ENCODE assay signal across 13 cellular contexts in genomic region chr2:127661949-127662510, GRCh38. TPM values are rescaled to one million over a fixed set of nuclear protein-coding genes. Genes with fewer than 3 reads are reported as not detected.
DNase-seq lines count a peak whose midpoint lies in the region; ATAC-seq and TF ChIP-seq lines count a peak whose summit lies in the region.
"Had no signal": no experiment of that assay in that cellular context is flagged by ENCODE, and none has a peak within 500 bp of the region (broad histone marks: within the 10 kb centered on the region; RNA-seq: fewer than 3 reads in every experiment).

No MANE protein-coding gene starts in this region.

- H3K9me3 ChIP-seq in mesenchymal stem cell (ENCODE audit: control insufficient read depth, low read length) (no peaks in the 10 kb centered on the region), tibial nerve (no peaks in the 10 kb centered on the region)
- H3K9me3 ChIP-seq: pancreas had no signal

- no peaks in the 10 kb centered on the region for H3K36me3 Mint-ChIP-seq in activated B cell treated with CpG ODN at 0.5 μM for 24 hours (ENCODE audit: low read depth)
- H3K36me3 Mint-ChIP-seq in stimulated activated effector memory CD8-positive, alpha-beta T cell treated with anti-CD3 and anti-CD28 coated beads, Interleukin-12 subunit alpha, Interleukin-12 subunit beta, amount 100 ng/mL, for 72 hours: no peaks in the 10 kb centered on the region
- H3K36me3 Mint-ChIP-seq: activated CD4-positive, alpha-beta memory T cell treated with anti-CD3 and anti-CD28 coated beads for 36 hours had no signal

- peaks cover 9% of the 10 kb centered on the region for H3K4me1 Mint-ChIP-seq in activated B cell treated with CpG ODN at 0.5 μM for 24 hours
- H3K4me1 Mint-ChIP-seq in stimulated activated effector memory CD8-positive, alpha-beta T cell treated with anti-CD3 and anti-CD28 coated beads, Interleukin-12 subunit alpha, Interleukin-12 subunit beta, amount 100 ng/mL, for 72 hours: peaks cover 7% of the 10 kb centered on the region

- no peak for TF ChIP-seq CTCF in activated B cell treated with CpG ODN at 0.5 μM for 24 hours (IDR thresholded peaks at IDR 0.05)
- peak; percentile 19 for TF ChIP-seq CTCF in fibroblast of the aortic adventitia (IDR thresholded peaks at IDR 0.05; ENCODE audit: insufficient read depth, low read length)
- TF ChIP-seq CTCF in tibial nerve (IDR thresholded peaks at IDR 0.05): no peak

- CTCF ChIA-PET in activated B cell treated with CpG ODN at 0.5 μM for 24 hours (lab: Charles Lee): interaction anchor here (0.7 kb wide), 1 partner anchor 12 kb away, joined by 3 read pairs; no protein-coding TSS in a partner anchor

- H3K4me1 ChIP-seq in mesenchymal stem cell (ENCODE audit: control insufficient read depth, insufficient read depth, low read depth, low read length) (peaks cover 25% of the 10 kb centered on the region), tibial nerve (peaks cover 0 to 87% (median 45%) of the 10 kb centered on the region in 4 donors)
- H3K4me1 ChIP-seq: pancreas had no signal

- peaks cover 0 to 15% of the 10 kb centered on the region in 2 experiments for H3K36me3 ChIP-seq in mesenchymal stem cell (ENCODE audit: control insufficient read depth in 1 of 2, insufficient read depth in 2 of 2, low read depth in 1 of 2, low read length in 2 of 2)
- H3K36me3 ChIP-seq in tibial nerve: peaks cover 0 to 10% (median 0%) of the 10 kb centered on the region in 3 donors
- H3K36me3 ChIP-seq: pancreas had no signal

- H2AFZ ChIP-seq in mesenchymal stem cell (ENCODE audit: low read depth, low read length): no peak overlapping the region

- intact Hi-C loops in activated B cell treated with CpG ODN at 0.5 μM for 24 hours (cut with micrococcal nuclease): no loop called here

- H2BK15ac ChIP-seq in mesenchymal stem cell (ENCODE audit: low read depth, poor library complexity, severe bottlenecking): no peak overlapping the region

- peak overlapping the region; percentile 63 to 67 for H3K18ac ChIP-seq in mesenchymal stem cell (ENCODE audit: low read depth in 1 of 2, low read length in 2 of 2)

- H3K27me3 Mint-ChIP-seq in activated B cell treated with CpG ODN at 0.5 μM for 24 hours: peaks cover 41% of the 10 kb centered on the region

- H3K4me2 ChIP-seq in mesenchymal stem cell (ENCODE audit: low read length, poor library complexity, severe bottlenecking): no peak overlapping the region

- peaks cover 14% of the 10 kb centered on the region for H3K79me1 ChIP-seq in mesenchymal stem cell (replicated peaks; ENCODE audit: low read length, poor library complexity, severe bottlenecking)

- H3K4ac ChIP-seq in mesenchymal stem cell (ENCODE audit: low read depth in 1 of 2, low read length in 2 of 2): peak overlapping the region; percentile 57 to 70

- H2BK5ac ChIP-seq in mesenchymal stem cell (ENCODE audit: low read depth, low read length, poor library complexity, severe bottlenecking): no peak overlapping the region

- H4K8ac ChIP-seq in mesenchymal stem cell (ENCODE audit: low read length): peak overlapping the region; percentile 12

- WGBS in mesenchymal stem cell: 65% methylated on average over 9 of the region's 9 CpGs
- 18 to 42% methylated on average over 7 to 9 of the region's 9 CpGs for WGBS in tibial nerve, 2 donors

- H3K4me3 ChIP-seq in fibroblast of the aortic adventitia (ENCODE audit: low read depth, low read length) (no peak overlapping the region), mesenchymal stem cell (ENCODE audit: insufficient read depth in 1 of 2, low read depth in 1 of 2, low read length in 2 of 2) (no peak overlapping the region), tibial nerve (no peak overlapping the region)
- H3K4me3 ChIP-seq: pancreas had no signal

- H3K27me3 ChIP-seq in mesenchymal stem cell (ENCODE audit: control insufficient read depth in 1 of 2, insufficient read depth in 1 of 2, low read length in 2 of 2) (peaks cover 12 to 32% of the 10 kb centered on the region in 2 experiments), tibial nerve (no peaks in the 10 kb centered on the region)

- no peak overlapping the region for H2AK5ac ChIP-seq in mesenchymal stem cell (ENCODE audit: low read length, severe bottlenecking)

- H2BK12ac ChIP-seq in mesenchymal stem cell (ENCODE audit: low read length in 2 of 2): peak overlapping the region; percentile 9 to 76

- H4K91ac ChIP-seq in mesenchymal stem cell (ENCODE audit: low read length): peak overlapping the region; percentile 75

- peak overlapping the region in 1 of 2 experiments; percentile 58 for H3K14ac ChIP-seq in mesenchymal stem cell (ENCODE audit: low read length in 2 of 2)

- H3K9ac ChIP-seq in mesenchymal stem cell (ENCODE audit: low read length): peak overlapping the region; percentile 45

- H2BK120ac ChIP-seq in mesenchymal stem cell (ENCODE audit: low read depth, low read length): no peak overlapping the region

- DNase-seq in activated B cell treated with CpG ODN at 0.5 μM for 24 hours: peak; percentile 7
- peak; percentile 69 for DNase-seq in fibroblast of the aortic adventitia (ENCODE audit: low read depth)
- peak; percentile 38 for DNase-seq in mesenchymal stem cell
- DNase-seq in tibial nerve (ENCODE audit: low spot score in 2 of 2): no peak
- no peak for DNase-seq in OCI-M2 (lab: John Stamatoyannopoulos, UW; ENCODE audit: unreplicated experiment)
- no peak for DNase-seq in stimulated activated effector memory CD8-positive, alpha-beta T cell treated with anti-CD3 and anti-CD28 coated beads, Interleukin-12 subunit alpha, Interleukin-12 subunit beta, amount 100 ng/mL, for 72 hours (ENCODE audit: low spot score in 2 of 2)
- DNase-seq: activated CD4-positive, alpha-beta memory T cell treated with anti-CD3 and anti-CD28 coated beads for 36 hours; activated naive CD4-positive, alpha-beta T cell treated with anti-CD3 and anti-CD28 coated beads for 36 hours had no signal

- H3K4me3 Mint-ChIP-seq in activated B cell treated with CpG ODN at 0.5 μM for 24 hours: no peak overlapping the region
- H3K4me3 Mint-ChIP-seq in stimulated activated effector memory CD8-positive, alpha-beta T cell treated with anti-CD3 and anti-CD28 coated beads, Interleukin-12 subunit alpha, Interleukin-12 subunit beta, amount 100 ng/mL, for 72 hours: no peak overlapping the region
- H3K4me3 Mint-ChIP-seq: activated CD4-positive, alpha-beta memory T cell treated with anti-CD3 and anti-CD28 coated beads for 36 hours; activated naive CD4-positive, alpha-beta T cell treated with anti-CD3 and anti-CD28 coated beads for 36 hours had no signal

- TF ChIP-seq POLR2A in tibial nerve (IDR thresholded peaks at IDR 0.05): no peak

- no peaks in the 10 kb centered on the region for H3K9me3 Mint-ChIP-seq in activated B cell treated with CpG ODN at 0.5 μM for 24 hours
- H3K9me3 Mint-ChIP-seq in stimulated activated effector memory CD8-positive, alpha-beta T cell treated with anti-CD3 and anti-CD28 coated beads, Interleukin-12 subunit alpha, Interleukin-12 subunit beta, amount 100 ng/mL, for 72 hours: no peaks in the 10 kb centered on the region
- H3K9me3 Mint-ChIP-seq: activated CD4-positive, alpha-beta memory T cell treated with anti-CD3 and anti-CD28 coated beads for 36 hours; activated naive CD4-positive, alpha-beta T cell treated with anti-CD3 and anti-CD28 coated beads for 36 hours had no signal

- POLR2A ChIA-PET in activated B cell treated with CpG ODN at 0.5 μM for 24 hours (lab: Charles Lee): no interaction called here

- no peak overlapping the region for H3K23ac ChIP-seq in mesenchymal stem cell (ENCODE audit: low read length in 2 of 2)

- H3K27ac Mint-ChIP-seq in activated B cell treated with CpG ODN at 0.5 μM for 24 hours: no peak overlapping the region
- no peak overlapping the region for H3K27ac Mint-ChIP-seq in stimulated activated effector memory CD8-positive, alpha-beta T cell treated with anti-CD3 and anti-CD28 coated beads, Interleukin-12 subunit alpha, Interleukin-12 subunit beta, amount 100 ng/mL, for 72 hours
- H3K27ac Mint-ChIP-seq: activated CD4-positive, alpha-beta memory T cell treated with anti-CD3 and anti-CD28 coated beads for 36 hours; activated naive CD4-positive, alpha-beta T cell treated with anti-CD3 and anti-CD28 coated beads for 36 hours had no signal

- H3K27ac ChIP-seq in mesenchymal stem cell (ENCODE audit: low read length, poor library complexity, severe bottlenecking): no peak overlapping the region
- peak overlapping the region; percentile 55 to 92 (median 86) for H3K27ac ChIP-seq in tibial nerve
- H3K27ac ChIP-seq: HL-60, pancreas had no signal

- ATAC-seq in activated B cell treated with CpG ODN at 0.5 μM for 24 hours (ENCODE audit: low read depth): no peak
- no peak for ATAC-seq in GM18907 (IDR thresholded peaks at IDR 0.05; ENCODE audit: unreplicated experiment)
- ATAC-seq in stimulated activated effector memory CD8-positive, alpha-beta T cell treated with anti-CD3 and anti-CD28 coated beads, Interleukin-12 subunit alpha, Interleukin-12 subunit beta, amount 100 ng/mL, for 72 hours: no peak

- TF ChIP-seq EP300 in tibial nerve (IDR thresholded peaks at IDR 0.05): no peak

RNA-seq across cellular contexts. Expression of gene LIMS2, which starts 13.3 kb away (rescaled TPM):
- 5.1 and 5.3 TPM in 2 replicates for total RNA-seq in activated B cell treated with CpG ODN at 0.5 μM for 24 hours
- total RNA-seq in fibroblast of the aortic adventitia (ENCODE audit: low replicate concordance): 7.8 and 11.3 TPM in 2 replicates
- polyA plus RNA-seq in mesenchymal stem cell (2013, experiment 1 of 2): 37.6 TPM
- 36.4 TPM for polyA plus RNA-seq in mesenchymal stem cell (2013, experiment 2 of 2)
- total RNA-seq in tibial nerve: 100 to 1,000 TPM in 2 of 4 donors, 10 to 100 TPM in 2; 86.1 to 111 (median 98.1) TPM
- total RNA-seq: MCF 10A had no signal

RNA-seq across cellular contexts. Expression of gene GPR17, which starts 16.1 kb away (rescaled TPM):
- not detected in 2 replicates for total RNA-seq in activated B cell treated with CpG ODN at 0.5 μM for 24 hours
- total RNA-seq in fibroblast of the aortic adventitia (ENCODE audit: low replicate concordance): not detected in 2 replicates
- polyA plus RNA-seq in mesenchymal stem cell (2013, experiment 1 of 2): not detected
- polyA plus RNA-seq in mesenchymal stem cell (2013, experiment 2 of 2): not detected
- total RNA-seq in tibial nerve: 1 to 10 TPM; 1.1 to 1.6 (median 1.2) TPM
- total RNA-seq: activated CD4-positive, alpha-beta memory T cell treated with anti-CD3 and anti-CD28 coated beads for 36 hours; activated naive CD4-positive, alpha-beta T cell treated with anti-CD3 and anti-CD28 coated beads for 36 hours; MCF 10A; pancreas; T-helper 1 cell treated with Interleukin-12 subunit alpha and Interleukin-12 subunit beta and Interleukin-4 antibody, amounts not matched to agents 30 ng/mL and 1 ng/mL, for 36 hours had no signal

RNA-seq across cellular contexts. Expression of gene SFT2D3, which starts 39.3 kb away (rescaled TPM):
- total RNA-seq in activated B cell treated with CpG ODN at 0.5 μM for 24 hours (9.6 and 10.1 TPM in 2 replicates), fibroblast of the aortic adventitia (ENCODE audit: low replicate concordance) (3.5 and 7.0 TPM in 2 replicates), tibial nerve (10 to 100 TPM; 10.7 to 13.6 (median 12.4) TPM)
- 4.5 TPM for polyA plus RNA-seq in mesenchymal stem cell (2013, experiment 1 of 2)
- 4.7 TPM for polyA plus RNA-seq in mesenchymal stem cell (2013, experiment 2 of 2)

Comparison
In these comparisons a context has a peak if more than half of its experiments do, and no peak if none do; other contexts are left out.
1. DNase-seq: peak in activated B cell treated with CpG ODN at 0.5 μM for 24 hours (single experiment), fibroblast of the aortic adventitia (single experiment) and mesenchymal stem cell (single experiment); none in tibial nerve (0 of 2), OCI-M2 (single experiment) and stimulated activated effector memory CD8-positive, alpha-beta T cell treated with anti-CD3 and anti-CD28 coated beads, Interleukin-12 subunit alpha, Interleukin-12 subunit beta, amount 100 ng/mL, for 72 hours (0 of 2).